In the genomic region with DNA sequence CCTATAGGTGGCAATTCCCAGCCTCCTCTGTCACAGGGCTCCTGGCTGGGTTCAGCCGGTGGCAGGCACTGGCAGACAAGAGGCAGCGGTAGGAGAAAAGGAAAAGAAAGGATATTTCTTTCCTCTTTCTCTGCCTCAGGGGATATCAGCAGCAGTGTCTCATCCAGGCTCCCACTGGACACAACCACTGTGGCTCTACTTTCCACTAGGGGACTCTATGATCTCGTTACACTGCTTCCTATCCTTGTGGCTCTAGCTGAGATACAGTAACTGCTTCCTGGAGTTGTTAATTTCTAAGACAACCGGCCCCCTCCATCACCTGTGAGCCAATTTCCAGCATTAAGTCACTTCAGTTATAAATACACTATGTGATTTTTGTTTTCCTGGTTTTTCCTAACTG, we compare ENCODE assay signal across 2 cellular contexts.
TF ChIP-seq lines count a peak whose summit lies in the region.

No MANE protein-coding gene starts in this region.

TF ChIP-seq in GM23338, 12 proteins besides CTCF, POLR2A, EP300 and RAD21 (continued from another document):
- TF ChIP-seq, protein P1, sequence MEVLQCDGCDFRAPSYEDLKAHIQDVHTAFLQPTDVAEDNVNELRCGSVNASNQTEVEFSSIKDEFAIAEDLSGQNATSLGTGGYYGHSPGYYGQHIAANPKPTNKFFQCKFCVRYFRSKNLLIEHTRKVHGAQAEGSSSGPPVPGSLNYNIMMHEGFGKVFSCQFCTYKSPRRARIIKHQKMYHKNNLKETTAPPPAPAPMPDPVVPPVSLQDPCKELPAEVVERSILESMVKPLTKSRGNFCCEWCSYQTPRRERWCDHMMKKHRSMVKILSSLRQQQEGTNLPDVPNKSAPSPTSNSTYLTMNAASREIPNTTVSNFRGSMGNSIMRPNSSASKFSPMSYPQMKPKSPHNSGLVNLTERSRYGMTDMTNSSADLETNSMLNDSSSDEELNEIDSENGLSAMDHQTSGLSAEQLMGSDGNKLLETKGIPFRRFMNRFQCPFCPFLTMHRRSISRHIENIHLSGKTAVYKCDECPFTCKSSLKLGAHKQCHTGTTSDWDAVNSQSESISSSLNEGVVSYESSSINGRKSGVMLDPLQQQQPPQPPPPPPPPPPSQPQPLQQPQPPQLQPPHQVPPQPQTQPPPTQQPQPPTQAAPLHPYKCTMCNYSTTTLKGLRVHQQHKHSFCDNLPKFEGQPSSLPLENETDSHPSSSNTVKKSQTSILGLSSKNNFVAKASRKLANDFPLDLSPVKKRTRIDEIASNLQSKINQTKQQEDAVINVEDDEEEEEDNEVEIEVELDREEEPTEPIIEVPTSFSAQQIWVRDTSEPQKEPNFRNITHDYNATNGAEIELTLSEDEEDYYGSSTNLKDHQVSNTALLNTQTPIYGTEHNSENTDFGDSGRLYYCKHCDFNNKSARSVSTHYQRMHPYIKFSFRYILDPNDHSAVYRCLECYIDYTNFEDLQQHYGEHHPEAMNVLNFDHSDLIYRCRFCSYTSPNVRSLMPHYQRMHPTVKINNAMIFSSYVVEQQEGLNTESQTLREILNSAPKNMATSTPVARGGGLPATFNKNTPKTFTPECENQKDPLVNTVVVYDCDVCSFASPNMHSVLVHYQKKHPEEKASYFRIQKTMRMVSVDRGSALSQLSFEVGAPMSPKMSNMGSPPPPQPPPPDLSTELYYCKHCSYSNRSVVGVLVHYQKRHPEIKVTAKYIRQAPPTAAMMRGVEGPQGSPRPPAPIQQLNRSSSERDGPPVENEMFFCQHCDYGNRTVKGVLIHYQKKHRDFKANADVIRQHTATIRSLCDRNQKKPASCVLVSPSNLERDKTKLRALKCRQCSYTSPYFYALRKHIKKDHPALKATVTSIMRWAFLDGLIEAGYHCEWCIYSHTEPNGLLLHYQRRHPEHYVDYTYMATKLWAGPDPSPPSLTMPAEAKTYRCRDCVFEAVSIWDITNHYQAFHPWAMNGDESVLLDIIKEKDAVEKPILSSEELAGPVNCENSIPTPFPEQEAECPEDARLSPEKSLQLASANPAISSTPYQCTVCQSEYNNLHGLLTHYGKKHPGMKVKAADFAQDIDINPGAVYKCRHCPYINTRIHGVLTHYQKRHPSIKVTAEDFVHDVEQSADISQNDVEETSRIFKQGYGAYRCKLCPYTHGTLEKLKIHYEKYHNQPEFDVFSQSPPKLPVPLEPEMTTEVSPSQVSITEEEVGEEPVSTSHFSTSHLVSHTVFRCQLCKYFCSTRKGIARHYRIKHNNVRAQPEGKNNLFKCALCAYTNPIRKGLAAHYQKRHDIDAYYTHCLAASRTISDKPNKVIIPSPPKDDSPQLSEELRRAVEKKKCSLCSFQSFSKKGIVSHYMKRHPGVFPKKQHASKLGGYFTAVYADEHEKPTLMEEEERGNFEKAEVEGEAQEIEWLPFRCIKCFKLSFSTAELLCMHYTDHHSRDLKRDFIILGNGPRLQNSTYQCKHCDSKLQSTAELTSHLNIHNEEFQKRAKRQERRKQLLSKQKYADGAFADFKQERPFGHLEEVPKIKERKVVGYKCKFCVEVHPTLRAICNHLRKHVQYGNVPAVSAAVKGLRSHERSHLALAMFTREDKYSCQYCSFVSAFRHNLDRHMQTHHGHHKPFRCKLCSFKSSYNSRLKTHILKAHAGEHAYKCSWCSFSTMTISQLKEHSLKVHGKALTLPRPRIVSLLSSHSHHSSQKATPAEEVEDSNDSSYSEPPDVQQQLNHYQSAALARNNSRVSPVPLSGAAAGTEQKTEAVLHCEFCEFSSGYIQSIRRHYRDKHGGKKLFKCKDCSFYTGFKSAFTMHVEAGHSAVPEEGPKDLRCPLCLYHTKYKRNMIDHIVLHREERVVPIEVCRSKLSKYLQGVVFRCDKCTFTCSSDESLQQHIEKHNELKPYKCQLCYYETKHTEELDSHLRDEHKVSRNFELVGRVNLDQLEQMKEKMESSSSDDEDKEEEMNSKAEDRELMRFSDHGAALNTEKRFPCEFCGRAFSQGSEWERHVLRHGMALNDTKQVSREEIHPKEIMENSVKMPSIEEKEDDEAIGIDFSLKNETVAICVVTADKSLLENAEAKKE (CRISPR knock-in tag; IDR thresholded peaks at IDR 0.05): no peak
- TF ChIP-seq ZNF331 (CRISPR knock-in tag; IDR thresholded peaks at IDR 0.05; ENCODE audit: low read depth) (no peak), NANOG (IDR thresholded peaks at IDR 0.05; ENCODE audit: borderline replicate concordance) (no peak)
- TF ChIP-seq, protein P2, sequence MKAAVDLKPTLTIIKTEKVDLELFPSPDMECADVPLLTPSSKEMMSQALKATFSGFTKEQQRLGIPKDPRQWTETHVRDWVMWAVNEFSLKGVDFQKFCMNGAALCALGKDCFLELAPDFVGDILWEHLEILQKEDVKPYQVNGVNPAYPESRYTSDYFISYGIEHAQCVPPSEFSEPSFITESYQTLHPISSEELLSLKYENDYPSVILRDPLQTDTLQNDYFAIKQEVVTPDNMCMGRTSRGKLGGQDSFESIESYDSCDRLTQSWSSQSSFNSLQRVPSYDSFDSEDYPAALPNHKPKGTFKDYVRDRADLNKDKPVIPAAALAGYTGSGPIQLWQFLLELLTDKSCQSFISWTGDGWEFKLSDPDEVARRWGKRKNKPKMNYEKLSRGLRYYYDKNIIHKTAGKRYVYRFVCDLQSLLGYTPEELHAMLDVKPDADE (IDR thresholded peaks at IDR 0.05): no peak
- TF ChIP-seq, protein P3, sequence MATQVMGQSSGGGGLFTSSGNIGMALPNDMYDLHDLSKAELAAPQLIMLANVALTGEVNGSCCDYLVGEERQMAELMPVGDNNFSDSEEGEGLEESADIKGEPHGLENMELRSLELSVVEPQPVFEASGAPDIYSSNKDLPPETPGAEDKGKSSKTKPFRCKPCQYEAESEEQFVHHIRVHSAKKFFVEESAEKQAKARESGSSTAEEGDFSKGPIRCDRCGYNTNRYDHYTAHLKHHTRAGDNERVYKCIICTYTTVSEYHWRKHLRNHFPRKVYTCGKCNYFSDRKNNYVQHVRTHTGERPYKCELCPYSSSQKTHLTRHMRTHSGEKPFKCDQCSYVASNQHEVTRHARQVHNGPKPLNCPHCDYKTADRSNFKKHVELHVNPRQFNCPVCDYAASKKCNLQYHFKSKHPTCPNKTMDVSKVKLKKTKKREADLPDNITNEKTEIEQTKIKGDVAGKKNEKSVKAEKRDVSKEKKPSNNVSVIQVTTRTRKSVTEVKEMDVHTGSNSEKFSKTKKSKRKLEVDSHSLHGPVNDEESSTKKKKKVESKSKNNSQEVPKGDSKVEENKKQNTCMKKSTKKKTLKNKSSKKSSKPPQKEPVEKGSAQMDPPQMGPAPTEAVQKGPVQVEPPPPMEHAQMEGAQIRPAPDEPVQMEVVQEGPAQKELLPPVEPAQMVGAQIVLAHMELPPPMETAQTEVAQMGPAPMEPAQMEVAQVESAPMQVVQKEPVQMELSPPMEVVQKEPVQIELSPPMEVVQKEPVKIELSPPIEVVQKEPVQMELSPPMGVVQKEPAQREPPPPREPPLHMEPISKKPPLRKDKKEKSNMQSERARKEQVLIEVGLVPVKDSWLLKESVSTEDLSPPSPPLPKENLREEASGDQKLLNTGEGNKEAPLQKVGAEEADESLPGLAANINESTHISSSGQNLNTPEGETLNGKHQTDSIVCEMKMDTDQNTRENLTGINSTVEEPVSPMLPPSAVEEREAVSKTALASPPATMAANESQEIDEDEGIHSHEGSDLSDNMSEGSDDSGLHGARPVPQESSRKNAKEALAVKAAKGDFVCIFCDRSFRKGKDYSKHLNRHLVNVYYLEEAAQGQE (IDR thresholded peaks at IDR 0.05; ENCODE audit: unreplicated experiment): no peak

TF ChIP-seq in K562, 482 proteins besides CTCF, POLR2A, EP300 and RAD21 (continued from another document):
- TF ChIP-seq BMI1 (IDR thresholded peaks at IDR 0.05; ENCODE audit: low read length) (no peak), BRD4 (IDR thresholded peaks at IDR 0.05) (no peak), KAT8 (IDR thresholded peaks at IDR 0.05; ENCODE audit: low read depth) (no peak), GTF2A2 (tag; IDR thresholded peaks at IDR 0.05) (no peak), EP400 (IDR thresholded peaks at IDR 0.05) (no peak), MAFF (IDR thresholded peaks at IDR 0.05; ENCODE audit: low read length) (no peak), BRD9 (IDR thresholded peaks at IDR 0.05; ENCODE audit: low read depth, partially characterized antibody) (no peak), PPARD (CRISPR knock-in tag; IDR thresholded peaks at IDR 0.05) (no peak), RFX1 (IDR thresholded peaks at IDR 0.05) (no peak), ZSCAN29 (IDR thresholded peaks at IDR 0.05) (no peak)
- TF ChIP-seq, protein P4, sequence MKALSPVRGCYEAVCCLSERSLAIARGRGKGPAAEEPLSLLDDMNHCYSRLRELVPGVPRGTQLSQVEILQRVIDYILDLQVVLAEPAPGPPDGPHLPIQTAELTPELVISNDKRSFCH (CRISPR knock-in tag; IDR thresholded peaks at IDR 0.05): no peak
- TF ChIP-seq, protein P4 (tag; IDR thresholded peaks at IDR 0.05): no peak
- TF ChIP-seq, protein P5, sequence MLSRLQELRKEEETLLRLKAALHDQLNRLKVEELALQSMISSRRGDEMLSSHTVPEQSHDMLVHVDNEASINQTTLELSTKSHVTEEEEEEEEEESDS (CRISPR knock-in tag; IDR thresholded peaks at IDR 0.05): no peak
- TF ChIP-seq, protein P6, sequence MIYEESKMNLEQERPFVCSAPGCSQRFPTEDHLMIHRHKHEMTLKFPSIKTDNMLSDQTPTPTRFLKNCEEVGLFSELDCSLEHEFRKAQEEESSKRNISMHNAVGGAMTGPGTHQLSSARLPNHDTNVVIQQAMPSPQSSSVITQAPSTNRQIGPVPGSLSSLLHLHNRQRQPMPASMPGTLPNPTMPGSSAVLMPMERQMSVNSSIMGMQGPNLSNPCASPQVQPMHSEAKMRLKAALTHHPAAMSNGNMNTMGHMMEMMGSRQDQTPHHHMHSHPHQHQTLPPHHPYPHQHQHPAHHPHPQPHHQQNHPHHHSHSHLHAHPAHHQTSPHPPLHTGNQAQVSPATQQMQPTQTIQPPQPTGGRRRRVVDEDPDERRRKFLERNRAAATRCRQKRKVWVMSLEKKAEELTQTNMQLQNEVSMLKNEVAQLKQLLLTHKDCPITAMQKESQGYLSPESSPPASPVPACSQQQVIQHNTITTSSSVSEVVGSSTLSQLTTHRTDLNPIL (CRISPR knock-in tag; IDR thresholded peaks at IDR 0.05): no peak
- TF ChIP-seq, protein P7, sequence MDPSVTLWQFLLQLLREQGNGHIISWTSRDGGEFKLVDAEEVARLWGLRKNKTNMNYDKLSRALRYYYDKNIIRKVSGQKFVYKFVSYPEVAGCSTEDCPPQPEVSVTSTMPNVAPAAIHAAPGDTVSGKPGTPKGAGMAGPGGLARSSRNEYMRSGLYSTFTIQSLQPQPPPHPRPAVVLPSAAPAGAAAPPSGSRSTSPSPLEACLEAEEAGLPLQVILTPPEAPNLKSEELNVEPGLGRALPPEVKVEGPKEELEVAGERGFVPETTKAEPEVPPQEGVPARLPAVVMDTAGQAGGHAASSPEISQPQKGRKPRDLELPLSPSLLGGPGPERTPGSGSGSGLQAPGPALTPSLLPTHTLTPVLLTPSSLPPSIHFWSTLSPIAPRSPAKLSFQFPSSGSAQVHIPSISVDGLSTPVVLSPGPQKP (CRISPR knock-in tag; IDR thresholded peaks at IDR 0.05): no peak
- TF ChIP-seq, protein P8, sequence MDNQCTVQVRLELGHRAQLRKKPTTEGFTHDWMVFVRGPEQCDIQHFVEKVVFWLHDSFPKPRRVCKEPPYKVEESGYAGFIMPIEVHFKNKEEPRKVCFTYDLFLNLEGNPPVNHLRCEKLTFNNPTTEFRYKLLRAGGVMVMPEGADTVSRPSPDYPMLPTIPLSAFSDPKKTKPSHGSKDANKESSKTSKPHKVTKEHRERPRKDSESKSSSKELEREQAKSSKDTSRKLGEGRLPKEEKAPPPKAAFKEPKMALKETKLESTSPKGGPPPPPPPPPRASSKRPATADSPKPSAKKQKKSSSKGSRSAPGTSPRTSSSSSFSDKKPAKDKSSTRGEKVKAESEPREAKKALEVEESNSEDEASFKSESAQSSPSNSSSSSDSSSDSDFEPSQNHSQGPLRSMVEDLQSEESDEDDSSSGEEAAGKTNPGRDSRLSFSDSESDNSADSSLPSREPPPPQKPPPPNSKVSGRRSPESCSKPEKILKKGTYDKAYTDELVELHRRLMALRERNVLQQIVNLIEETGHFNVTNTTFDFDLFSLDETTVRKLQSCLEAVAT (IDR thresholded peaks at IDR 0.05): no peak
- TF ChIP-seq, protein P9, sequence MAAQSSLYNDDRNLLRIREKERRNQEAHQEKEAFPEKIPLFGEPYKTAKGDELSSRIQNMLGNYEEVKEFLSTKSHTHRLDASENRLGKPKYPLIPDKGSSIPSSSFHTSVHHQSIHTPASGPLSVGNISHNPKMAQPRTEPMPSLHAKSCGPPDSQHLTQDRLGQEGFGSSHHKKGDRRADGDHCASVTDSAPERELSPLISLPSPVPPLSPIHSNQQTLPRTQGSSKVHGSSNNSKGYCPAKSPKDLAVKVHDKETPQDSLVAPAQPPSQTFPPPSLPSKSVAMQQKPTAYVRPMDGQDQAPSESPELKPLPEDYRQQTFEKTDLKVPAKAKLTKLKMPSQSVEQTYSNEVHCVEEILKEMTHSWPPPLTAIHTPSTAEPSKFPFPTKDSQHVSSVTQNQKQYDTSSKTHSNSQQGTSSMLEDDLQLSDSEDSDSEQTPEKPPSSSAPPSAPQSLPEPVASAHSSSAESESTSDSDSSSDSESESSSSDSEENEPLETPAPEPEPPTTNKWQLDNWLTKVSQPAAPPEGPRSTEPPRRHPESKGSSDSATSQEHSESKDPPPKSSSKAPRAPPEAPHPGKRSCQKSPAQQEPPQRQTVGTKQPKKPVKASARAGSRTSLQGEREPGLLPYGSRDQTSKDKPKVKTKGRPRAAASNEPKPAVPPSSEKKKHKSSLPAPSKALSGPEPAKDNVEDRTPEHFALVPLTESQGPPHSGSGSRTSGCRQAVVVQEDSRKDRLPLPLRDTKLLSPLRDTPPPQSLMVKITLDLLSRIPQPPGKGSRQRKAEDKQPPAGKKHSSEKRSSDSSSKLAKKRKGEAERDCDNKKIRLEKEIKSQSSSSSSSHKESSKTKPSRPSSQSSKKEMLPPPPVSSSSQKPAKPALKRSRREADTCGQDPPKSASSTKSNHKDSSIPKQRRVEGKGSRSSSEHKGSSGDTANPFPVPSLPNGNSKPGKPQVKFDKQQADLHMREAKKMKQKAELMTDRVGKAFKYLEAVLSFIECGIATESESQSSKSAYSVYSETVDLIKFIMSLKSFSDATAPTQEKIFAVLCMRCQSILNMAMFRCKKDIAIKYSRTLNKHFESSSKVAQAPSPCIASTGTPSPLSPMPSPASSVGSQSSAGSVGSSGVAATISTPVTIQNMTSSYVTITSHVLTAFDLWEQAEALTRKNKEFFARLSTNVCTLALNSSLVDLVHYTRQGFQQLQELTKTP (IDR thresholded peaks at IDR 0.05; ENCODE audit: low read depth in 1 of 2, partially characterized antibody in 2 of 2): no peak
